ENCODE assay signal across 14 cellular contexts in genomic region chr1:173149887-173150286, GRCh38. TPM values are rescaled to one million over a fixed set of nuclear protein-coding genes. Genes with fewer than 3 reads are reported as not detected.
DNase-seq lines count a peak whose midpoint lies in the region; ATAC-seq and TF ChIP-seq lines count a peak whose summit lies in the region.
"Had no signal": no experiment of that assay in that cellular context is flagged by ENCODE, and none has a peak within 500 bp of the region (broad histone marks: within the 10 kb centered on the region; RNA-seq: fewer than 3 reads in every experiment).

No MANE protein-coding gene starts in this region.

- no peak for ATAC-seq in GM21723 (IDR thresholded peaks at IDR 0.05; ENCODE audit: unreplicated experiment)
- ATAC-seq: WTC11 had no signal

- no peaks in the 10 kb centered on the region for H3K27me3 ChIP-seq in AG04450 (ENCODE audit: control insufficient read depth, insufficient read depth, low read length)
- no peaks in the 10 kb centered on the region for H3K27me3 ChIP-seq in hepatocyte
- no peaks in the 10 kb centered on the region for H3K27me3 ChIP-seq in H7 (ENCODE audit: control insufficient read depth, insufficient read depth, low read length)
- H3K27me3 ChIP-seq in CD8-positive, alpha-beta memory T cell (ENCODE audit: insufficient read depth, low read length, poor library complexity, severe bottlenecking) = no peaks in the 10 kb centered on the region
- H3K27me3 ChIP-seq: sigmoid colon had no signal

- WGBS in hepatocyte (ENCODE audit: low lambda C conversion rate, missing lambda C conversion rate) = 76% methylated on average over 2 of the region's 2 CpGs

- H3K27ac Mint-ChIP-seq in CD8-positive, alpha-beta memory T cell = no peak overlapping the region
- H3K27ac Mint-ChIP-seq: activated naive CD4-positive, alpha-beta T cell treated with anti-CD3 and anti-CD28 coated beads, Interleukin-2, amount 10 ng/mL, durations not matched to agents 7 days and 5 days; WTC11 had no signal

- no peaks in the 10 kb centered on the region for H3K36me3 ChIP-seq in hepatocyte (replicated peaks; ENCODE audit: insufficient read depth, low read depth)
- H3K36me3 ChIP-seq in H7 (replicated peaks; ENCODE audit: control insufficient read depth, insufficient read depth, low read length) = no peaks in the 10 kb centered on the region
- no peaks in the 10 kb centered on the region for H3K36me3 ChIP-seq in CD8-positive, alpha-beta memory T cell (ENCODE audit: insufficient read depth, low read length)
- H3K36me3 ChIP-seq: sigmoid colon had no signal

- H3K4me2 ChIP-seq in hepatocyte = no peak overlapping the region
- H3K4me2 ChIP-seq: PC-9 had no signal

- no peaks in the 10 kb centered on the region for H4K20me1 ChIP-seq in hepatocyte (ENCODE audit: insufficient read depth, poor library complexity, severe bottlenecking)

- CTCF ChIA-PET in AG04450 (lab: Charles Lee) = no interaction called here
- CTCF ChIA-PET in CD8-positive, alpha-beta memory T cell (lab: Charles Lee) = no interaction called here

- no peaks in the 10 kb centered on the region for H3K4me1 ChIP-seq in hepatocyte (ENCODE audit: insufficient read depth)
- no peaks in the 10 kb centered on the region for H3K4me1 ChIP-seq in CD8-positive, alpha-beta memory T cell (ENCODE audit: insufficient read depth, low read length)
- H3K4me1 ChIP-seq: Caco-2, sigmoid colon had no signal

- no peak overlapping the region for H3K27ac ChIP-seq in AG04450 (ENCODE audit: low read depth, low read length)
- H3K27ac ChIP-seq in hepatocyte = no peak overlapping the region
- H3K27ac ChIP-seq in CD8-positive, alpha-beta memory T cell (ENCODE audit: low read depth, low read length) = no peak overlapping the region
- H3K27ac ChIP-seq: PC-9, sigmoid colon had no signal

- H3K4me3 Mint-ChIP-seq in CD8-positive, alpha-beta memory T cell = no peak overlapping the region
- H3K4me3 Mint-ChIP-seq: activated naive CD4-positive, alpha-beta T cell treated with anti-CD3 and anti-CD28 coated beads, Interleukin-2, amount 10 ng/mL, durations not matched to agents 7 days and 5 days; WTC11 had no signal

- no peak for TF ChIP-seq CTCF in AG04450 (IDR thresholded peaks at IDR 0.05; ENCODE audit: low read depth, low read length)
- TF ChIP-seq CTCF in hepatocyte (IDR thresholded peaks at IDR 0.05; ENCODE audit: poor library complexity) = no peak

- H3K4me1 Mint-ChIP-seq in CD8-positive, alpha-beta memory T cell = peaks cover 10 to 13% (median 12%) of the 10 kb centered on the region in 3 donors
- H3K4me1 Mint-ChIP-seq: WTC11 had no signal

- H2AFZ ChIP-seq in hepatocyte = no peak overlapping the region
- H2AFZ ChIP-seq: PC-9 had no signal

- peaks cover 21 to 40% (median 32%) of the 10 kb centered on the region in 5 donors for H3K9me3 Mint-ChIP-seq in CD8-positive, alpha-beta memory T cell

- H3K4me3 ChIP-seq in AG04450 (ENCODE audit: low read depth, low read length) = no peak overlapping the region
- no peak overlapping the region for H3K4me3 ChIP-seq in hepatocyte
- H3K4me3 ChIP-seq in H7 (ENCODE audit: insufficient read depth, low read depth, low read length) = no peak overlapping the region
- H3K4me3 ChIP-seq in CD8-positive, alpha-beta memory T cell (ENCODE audit: low read length) = no peak overlapping the region
- H3K4me3 ChIP-seq: PC-9, sigmoid colon had no signal

- peaks cover 6 to 16% of the 10 kb centered on the region in 2 donors for H3K27me3 Mint-ChIP-seq in CD8-positive, alpha-beta memory T cell

- H3K36me3 Mint-ChIP-seq in CD8-positive, alpha-beta memory T cell = peaks cover 6 to 32% (median 6%) of the 10 kb centered on the region in 3 donors
- H3K36me3 Mint-ChIP-seq: activated naive CD4-positive, alpha-beta T cell treated with anti-CD3 and anti-CD28 coated beads, Interleukin-2, amount 10 ng/mL, durations not matched to agents 7 days and 5 days had no signal

- no peaks in the 10 kb centered on the region for H3K79me2 ChIP-seq in hepatocyte

- peaks cover 7% of the 10 kb centered on the region for H3K9me3 ChIP-seq in AG04450 (ENCODE audit: control insufficient read depth, insufficient read depth, low read length)
- H3K9me3 ChIP-seq in hepatocyte (ENCODE audit: low read depth) = no peaks in the 10 kb centered on the region
- H3K9me3 ChIP-seq in CD8-positive, alpha-beta memory T cell (ENCODE audit: low read length) = no peaks in the 10 kb centered on the region
- H3K9me3 ChIP-seq: Caco-2 had no signal

- H3K9me2 ChIP-seq in hepatocyte (replicated peaks; ENCODE audit: insufficient read depth) = no peaks in the 10 kb centered on the region

- DNase-seq in AG04450 (ENCODE audit: low read depth, low spot score) (peak; percentile 26), HCEC 1CT (peak; percentile 96), SKM-1 treated with dmso at 0.1 percent for 144 hours (lab: John Stamatoyannopoulos, UW; ENCODE audit: unreplicated experiment) (peak; percentile 60), hepatocyte (ENCODE audit: low spot score) (peak; percentile 41), H7 (no peak), ecto neural progenitor cell (ENCODE audit: low spot score) (no peak)
- no peak for DNase-seq in CD8-positive, alpha-beta memory T cell
- DNase-seq: activated naive CD4-positive, alpha-beta T cell treated with anti-CD3 and anti-CD28 coated beads, Interleukin-2, amount 10 ng/mL, durations not matched to agents 7 days and 5 days; Caco-2; NCI-H1694; PC-9 had no signal

- POLR2A ChIA-PET in AG04450 (lab: Yijun Ruan, JAX) = no interaction called here
- POLR2A ChIA-PET in CD8-positive, alpha-beta memory T cell (lab: Charles Lee) = no interaction called here

RNA-seq across cellular contexts. Expression of gene TNFSF4, which starts 57.2 kb away (rescaled TPM):
- 28.5 and 29.3 TPM in 2 replicates for polyA plus RNA-seq in AG04450 (2011; rRNA removed)
- 20.0 and 24.5 TPM in 2 replicates for polyA minus RNA-seq in AG04450 (2011; rRNA and poly(A)+ RNA removed)
- 2.6 and 3.9 TPM in 2 replicates for total RNA-seq in hepatocyte
- polyA plus RNA-seq in hepatocyte = 0.80 and 1.9 TPM in 2 replicates
- 0.21 and 0.67 TPM in 2 replicates for total RNA-seq in H7 (2014; rRNA removed; shearing (Covaris generic))
- total RNA-seq in CD8-positive, alpha-beta memory T cell = 10 to 100 TPM; 27.7 to 28.4 TPM
- 0.64 TPM for polyA plus RNA-seq in CD8-positive, alpha-beta memory T cell

Comparison
In these comparisons a context has a peak if more than half of its experiments do, and no peak if none do; other contexts are left out.
1. DNase-seq: peak in AG04450 (single experiment), HCEC 1CT (single experiment), SKM-1 treated with dmso at 0.1 percent for 144 hours (single experiment) and hepatocyte (single experiment); none in H7 (single experiment), ecto neural progenitor cell (single experiment) and CD8-positive, alpha-beta memory T cell (0 of 5).